Comparison of ENCODE assay signal across 14 cellular contexts in the genomic region with DNA sequence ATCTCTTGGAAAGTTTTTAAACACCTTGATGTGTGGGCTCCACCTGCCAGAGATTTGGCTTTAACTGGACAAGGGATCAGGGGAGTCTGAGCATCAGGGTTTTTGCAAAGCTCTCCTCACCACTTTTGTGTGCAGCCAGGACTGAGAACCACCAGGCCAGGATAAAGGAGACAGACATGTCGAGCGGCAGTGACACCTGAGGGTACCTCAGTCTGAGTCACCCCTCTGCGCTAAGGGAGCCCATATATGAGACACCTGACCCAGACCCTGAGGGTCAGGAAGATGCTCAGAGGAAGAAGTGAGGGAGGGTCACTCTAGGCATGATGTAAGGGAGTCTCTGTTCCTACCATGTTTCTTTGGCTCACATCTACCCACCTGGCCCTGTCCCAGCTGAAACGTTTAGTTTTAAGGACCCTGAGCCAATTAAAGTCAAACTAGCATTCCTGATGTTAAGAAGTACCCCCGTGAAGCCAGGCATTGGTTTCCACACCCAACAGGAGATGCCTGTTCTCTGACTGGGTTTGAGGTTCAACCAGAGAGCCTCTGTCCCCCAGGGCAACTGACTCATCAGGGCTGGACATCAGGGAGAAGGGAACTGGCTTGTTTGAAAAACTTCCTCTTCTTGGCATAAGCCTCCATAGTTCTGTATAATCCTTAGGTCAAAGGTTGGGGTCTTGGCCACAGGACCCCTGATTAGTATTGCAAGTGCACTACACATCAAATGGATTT.
DNase-seq lines count a peak whose midpoint lies in the region; ATAC-seq, FAIRE-seq and TF ChIP-seq lines count a peak whose summit lies in the region.
"Had no signal": no experiment of that assay in that cellular context is flagged by ENCODE, and none has a peak within 500 bp of the region (broad histone marks: within the 10 kb centered on the region; RNA-seq: fewer than 3 reads in every experiment).

No MANE protein-coding gene starts in this region.

- H3K4me1 Mint-ChIP-seq in MCF 10A (ENCODE audit: insufficient read depth, unreplicated experiment), result peaks cover 16% of the 10 kb centered on the region
- H3K4me1 Mint-ChIP-seq in activated T-helper 2 cell treated with anti-CD3 and anti-CD28 coated beads, Interferon-gamma antibody, Interleukin-2, Interleukin-4, amounts not matched to agents 10 μg/mL and 5 μg/mL and 100 μg/mL, durations not matched to agents 14 hours and 24 hours and 36 hours (ENCODE audit: low read depth), result no peaks in the 10 kb centered on the region
- H3K4me1 Mint-ChIP-seq: activated CD4-positive, alpha-beta T cell treated with anti-CD3 and anti-CD28 coated beads, Interleukin-2, amount 10 ng/mL, durations not matched to agents 7 days and 5 days; B cell had no signal

- POLR2A ChIA-PET in MCF 10A (lab: Yijun Ruan, JAX), result interaction anchor here (0.6 to 3.4 kb wide), 7 partner anchors 10 to 132 kb away, joined by 3 to 22 read pairs (median 4); no protein-coding TSS in a partner anchor

- no peaks in the 10 kb centered on the region for H3K27me3 ChIP-seq in keratinocyte (ENCODE audit: control insufficient read depth, extremely low read depth, insufficient read depth, low read length)
- H3K27me3 ChIP-seq: neural progenitor cell, uterus had no signal

- H2AFZ ChIP-seq in keratinocyte (ENCODE audit: control insufficient read depth, low read length), result peak overlapping the region; percentile 32
- H2AFZ ChIP-seq: neural progenitor cell had no signal

- no peaks in the 10 kb centered on the region for H3K36me3 ChIP-seq in keratinocyte (ENCODE audit: control insufficient read depth in 2 of 2, extremely low read depth in 1 of 2, insufficient read depth in 2 of 2, low read length in 2 of 2)
- H3K36me3 ChIP-seq: neural progenitor cell, uterus had no signal

- FAIRE-seq in keratinocyte (lab: Jason Lieb, UNC), result peak; percentile 81

- no peak for ATAC-seq in HG03039 (IDR thresholded peaks at IDR 0.05; ENCODE audit: unreplicated experiment)

- no peaks in the 10 kb centered on the region for H3K27me3 Mint-ChIP-seq in MCF 10A (ENCODE audit: insufficient read depth, unreplicated experiment)
- H3K27me3 Mint-ChIP-seq in activated T-helper 2 cell treated with anti-CD3 and anti-CD28 coated beads, Interferon-gamma antibody, Interleukin-2, Interleukin-4, amounts not matched to agents 10 μg/mL and 5 μg/mL and 100 μg/mL, durations not matched to agents 14 hours and 24 hours and 36 hours (ENCODE audit: low read depth), result no peaks in the 10 kb centered on the region
- H3K27me3 Mint-ChIP-seq: activated CD4-positive, alpha-beta T cell treated with anti-CD3 and anti-CD28 coated beads, Interleukin-2, amount 10 ng/mL, durations not matched to agents 7 days and 5 days had no signal

- no peak overlapping the region for H3K4me3 Mint-ChIP-seq in MCF 10A (ENCODE audit: unreplicated experiment)
- no peak overlapping the region for H3K4me3 Mint-ChIP-seq in activated T-helper 2 cell treated with anti-CD3 and anti-CD28 coated beads, Interferon-gamma antibody, Interleukin-2, Interleukin-4, amounts not matched to agents 10 μg/mL and 5 μg/mL and 100 μg/mL, durations not matched to agents 14 hours and 24 hours and 36 hours (ENCODE audit: low read depth)
- H3K4me3 Mint-ChIP-seq: activated CD4-positive, alpha-beta T cell treated with anti-CD3 and anti-CD28 coated beads, Interleukin-2, amount 10 ng/mL, durations not matched to agents 7 days and 5 days; B cell; neural progenitor cell had no signal

- CTCF ChIA-PET in MCF 10A (lab: Yijun Ruan, JAX), result interaction anchor here (0.6 to 2.4 kb wide), 4 partner anchors 9 to 73 kb away, joined by 3 to 10 read pairs (median 5); no protein-coding TSS in a partner anchor

- peak; percentile 87 for DNase-seq in AG10803 (ENCODE audit: low read depth)
- DNase-seq in M059J (ENCODE audit: low read depth), result peak; percentile 99
- peak; percentile 95 for DNase-seq in MCF 10A (ENCODE audit: unreplicated experiment)
- DNase-seq in keratinocyte (ENCODE audit: low read depth, low spot score), result no peak
- no peak for DNase-seq in activated T-helper 2 cell treated with anti-CD3 and anti-CD28 coated beads, Interferon-gamma antibody, Interleukin-2, Interleukin-4, amounts not matched to agents 10 μg/mL and 5 μg/mL and 100 μg/mL, durations not matched to agents 14 hours and 24 hours and 36 hours (ENCODE audit: low spot score)
- DNase-seq in MV-4-11 (lab: John Stamatoyannopoulos, UW), result no peak
- DNase-seq in activated CD8-positive, alpha-beta memory T cell treated with anti-CD3 and anti-CD28 coated beads for 24 hours, result no peak
- DNase-seq: activated CD4-positive, alpha-beta T cell treated with anti-CD3 and anti-CD28 coated beads, Interleukin-2, amount 10 ng/mL, durations not matched to agents 7 days and 5 days; activated gamma-delta T cell; NCI-H1694; uterus had no signal

- dilution Hi-C loops in keratinocyte (cut with MboI; ENCODE audit: extremely low pct_ligation_motif_present, low sequenced_read_pairs), result no loop called here

- H3K36me3 Mint-ChIP-seq in MCF 10A (ENCODE audit: insufficient read depth, unreplicated experiment), result peaks cover 4% of the 10 kb centered on the region
- no peaks in the 10 kb centered on the region for H3K36me3 Mint-ChIP-seq in activated T-helper 2 cell treated with anti-CD3 and anti-CD28 coated beads, Interferon-gamma antibody, Interleukin-2, Interleukin-4, amounts not matched to agents 10 μg/mL and 5 μg/mL and 100 μg/mL, durations not matched to agents 14 hours and 24 hours and 36 hours (ENCODE audit: low read depth)

- H3K79me2 ChIP-seq in keratinocyte (ENCODE audit: control insufficient read depth, insufficient read depth, low read length), result no peaks in the 10 kb centered on the region

- peak overlapping the region; percentile 36 for H3K9ac ChIP-seq in keratinocyte (ENCODE audit: control insufficient read depth, extremely low read depth, insufficient read depth, low read length)
- H3K9ac ChIP-seq: neural progenitor cell had no signal

- H3K4me2 ChIP-seq in keratinocyte (ENCODE audit: control insufficient read depth, extremely low read depth, insufficient read depth, low read depth, low read length), result peak overlapping the region; percentile 70
- H3K4me2 ChIP-seq: neural progenitor cell had no signal

- no peak for TF ChIP-seq CTCF in AG10803 (conservative IDR thresholded peaks at IDR 0.05; ENCODE audit: low read length)
- no peak for TF ChIP-seq CTCF in MCF 10A (IDR thresholded peaks at IDR 0.05; ENCODE audit: unreplicated experiment)
- no peak for TF ChIP-seq CTCF in keratinocyte (optimal IDR thresholded peaks at IDR 0.05 in 1 of 3, IDR thresholded peaks at IDR 0.05 in 1 of 3, conservative IDR thresholded peaks at IDR 0.05 in 1 of 3; ENCODE audit: extremely low read depth in 1 of 3, insufficient read depth in 2 of 3, low read length in 3 of 3)

- no peaks in the 10 kb centered on the region for H3K9me3 ChIP-seq in keratinocyte (ENCODE audit: control insufficient read depth, low read depth, low read length)
- H3K9me3 ChIP-seq: uterus had no signal

- H3K9me3 Mint-ChIP-seq in MCF 10A (ENCODE audit: unreplicated experiment), result no peaks in the 10 kb centered on the region
- no peaks in the 10 kb centered on the region for H3K9me3 Mint-ChIP-seq in activated T-helper 2 cell treated with anti-CD3 and anti-CD28 coated beads, Interferon-gamma antibody, Interleukin-2, Interleukin-4, amounts not matched to agents 10 μg/mL and 5 μg/mL and 100 μg/mL, durations not matched to agents 14 hours and 24 hours and 36 hours
- H3K9me3 Mint-ChIP-seq: activated CD4-positive, alpha-beta T cell treated with anti-CD3 and anti-CD28 coated beads, Interleukin-2, amount 10 ng/mL, durations not matched to agents 7 days and 5 days; neural progenitor cell had no signal

- H3K9me1 ChIP-seq in keratinocyte (ENCODE audit: control insufficient read depth, extremely low read depth, insufficient read depth, low read length), result no peaks in the 10 kb centered on the region

- no TSS peak for BruUV-seq in MCF 10A (replicated peaks; lab: Mats Ljungman, UMichigan)

- H3K4me3 ChIP-seq in AG10803 (ENCODE audit: low read length) (no peak overlapping the region), keratinocyte (ENCODE audit: control insufficient read depth in 2 of 3, extremely low read depth in 1 of 3, insufficient read depth in 2 of 3, low read depth in 1 of 3, low read length in 3 of 3) (no peak overlapping the region)
- H3K4me3 ChIP-seq: neural progenitor cell, uterus had no signal

- no peaks in the 10 kb centered on the region for H4K20me1 ChIP-seq in keratinocyte (ENCODE audit: control insufficient read depth, extremely low read depth, insufficient read depth, low read length)

- H3K27ac ChIP-seq in keratinocyte (ENCODE audit: control insufficient read depth, insufficient read depth, low read length), result peak overlapping the region; percentile 68
- H3K27ac ChIP-seq: neural progenitor cell, uterus had no signal

- peak overlapping the region; percentile 74 for H3K27ac Mint-ChIP-seq in MCF 10A (ENCODE audit: low read depth, unreplicated experiment)
- no peak overlapping the region for H3K27ac Mint-ChIP-seq in activated T-helper 2 cell treated with anti-CD3 and anti-CD28 coated beads, Interferon-gamma antibody, Interleukin-2, Interleukin-4, amounts not matched to agents 10 μg/mL and 5 μg/mL and 100 μg/mL, durations not matched to agents 14 hours and 24 hours and 36 hours
- H3K27ac Mint-ChIP-seq: activated CD4-positive, alpha-beta T cell treated with anti-CD3 and anti-CD28 coated beads, Interleukin-2, amount 10 ng/mL, durations not matched to agents 7 days and 5 days; B cell; neural progenitor cell had no signal

- peaks cover 15% of the 10 kb centered on the region for H3K4me1 ChIP-seq in keratinocyte (ENCODE audit: control insufficient read depth, extremely low read depth, insufficient read depth, low read length)
- H3K4me1 ChIP-seq: neural progenitor cell, uterus had no signal

- intact Hi-C loops in MCF 10A (cut with micrococcal nuclease), result no loop called here
- intact Hi-C loops in activated T-helper 2 cell treated with anti-CD3 and anti-CD28 coated beads, Interferon-gamma antibody, Interleukin-2, Interleukin-4, amounts not matched to agents 10 μg/mL and 5 μg/mL and 100 μg/mL, durations not matched to agents 14 hours and 24 hours and 36 hours (cut with micrococcal nuclease), result no loop called here

Comparison
In these comparisons a context has a peak if more than half of its experiments do, and no peak if none do; other contexts are left out.
1. DNase-seq: peak in AG10803 (single experiment), M059J (single experiment) and MCF 10A (single experiment); none in keratinocyte (single experiment), activated T-helper 2 cell treated with anti-CD3 and anti-CD28 coated beads, Interferon-gamma antibody, Interleukin-2, Interleukin-4, amounts not matched to agents 10 μg/mL and 5 μg/mL and 100 μg/mL, durations not matched to agents 14 hours and 24 hours and 36 hours (single experiment), MV-4-11 (single experiment) and activated CD8-positive, alpha-beta memory T cell treated with anti-CD3 and anti-CD28 coated beads for 24 hours (single experiment).